2 cellular contexts compared by ENCODE assay signal in genomic region chr10:49771046-49771445, GRCh38. TPM values are rescaled to one million over a fixed set of nuclear protein-coding genes. Genes with fewer than 3 reads are reported as not detected.
"Had no signal": no experiment of that assay in that cellular context is flagged by ENCODE, and none has a peak within 500 bp of the region (broad histone marks: within the 10 kb centered on the region; RNA-seq: fewer than 3 reads in every experiment).

No MANE protein-coding gene starts in this region.

RNA-seq across cellular contexts. Expression of gene OGDHL, which starts 8.9 kb away (rescaled TPM):
- total RNA-seq: mononuclear cell; natural killer cell treated with Interleukin-12 subunit alpha and Interleukin-12 subunit beta and Interleukin-15 and Interleukin-18, amount 100 ng/mL, for 72 hours had no signal
